ENCODE assay signal across 3 cellular contexts in genomic region chr21:32947736-32948135, GRCh38.
"Had no signal": no experiment of that assay in that cellular context is flagged by ENCODE, and none has a peak within 500 bp of the region (broad histone marks: within the 10 kb centered on the region; RNA-seq: fewer than 3 reads in every experiment).

No MANE protein-coding gene starts in this region.

- DNase-seq: GDM1, GF-D8 had no signal

- ATAC-seq: GM12878 had no signal

- H3K4me3 ChIP-seq: GM12878 had no signal
